Comparison of ENCODE assay signal across 8 cellular contexts in genomic region chr18:68270009-68270408, GRCh38.
"Had no signal": no experiment of that assay in that cellular context is flagged by ENCODE, and none has a peak within 500 bp of the region (broad histone marks: within the 10 kb centered on the region; RNA-seq: fewer than 3 reads in every experiment).

No MANE protein-coding gene starts in this region.

- H3K4me3 Mint-ChIP-seq: HFFc6 had no signal

- H3K9me3 ChIP-seq: HAP-1 had no signal

- ATAC-seq: HCT116, K562 had no signal

- FAIRE-seq: HTR-8/SVneo, K562 had no signal

- H3K27ac Mint-ChIP-seq: HFFc6 had no signal

- H3K9me3 Mint-ChIP-seq: HFFc6 had no signal

- H3K36me3 ChIP-seq: HAP-1 had no signal

- H3K4me1 ChIP-seq: HAP-1 had no signal

- H3K4me3 ChIP-seq: HAP-1, K562 had no signal

- DNase-seq: GOT3, H7, HFFc6, IMR-90 had no signal
